In genomic region chr14:65415613-65416012, GRCh38 we compare ENCODE assay signal across 17 cellular contexts. TPM values are rescaled to one million over a fixed set of nuclear protein-coding genes. Genes with fewer than 3 reads are reported as not detected.
DNase-seq lines count a peak whose midpoint lies in the region; ATAC-seq and TF ChIP-seq lines count a peak whose summit lies in the region.
"Had no signal": no experiment of that assay in that cellular context is flagged by ENCODE, and none has a peak within 500 bp of the region (broad histone marks: within the 10 kb centered on the region; RNA-seq: fewer than 3 reads in every experiment).

No MANE protein-coding gene starts in this region.

- peaks cover 43% of the 10 kb centered on the region for H3K4me1 Mint-ChIP-seq in activated T-cell treated with anti-CD3 and anti-CD28 coated beads, Interleukin-2, amount 50 U/mL, for 72 hours (ENCODE audit: low read depth)

- no peak overlapping the region for H3K27ac ChIP-seq in DOHH2 (ENCODE audit: low read depth, low read length)
- H3K27ac ChIP-seq in Karpas-422 (ENCODE audit: low read length), result no peak overlapping the region
- no peak overlapping the region for H3K27ac ChIP-seq in SU-DHL-6 (ENCODE audit: low read depth, low read length)
- H3K27ac ChIP-seq in osteoblast (ENCODE audit: low read depth, low read length), result no peak overlapping the region
- H3K27ac ChIP-seq: esophagus squamous epithelium, gastroesophageal sphincter, thoracic aorta had no signal

- H3K36me3 Mint-ChIP-seq in activated T-cell treated with anti-CD3 and anti-CD28 coated beads, Interleukin-2, amount 50 U/mL, for 72 hours (ENCODE audit: insufficient read depth in 2 of 2), result no peaks in the 10 kb centered on the region

- no peak overlapping the region for H3K4me3 Mint-ChIP-seq in activated T-cell treated with anti-CD3 and anti-CD28 coated beads, Interleukin-2, amount 50 U/mL, for 72 hours
- H3K4me3 Mint-ChIP-seq: central memory CD8-positive, alpha-beta T cell; dendritic cell treated with granulocyte-macrophage colony-stimulating factor and Interleukin-4, amounts not matched to agents 40 ng/mL and 50 ng/mL, for 4 days had no signal

- peaks cover 10% of the 10 kb centered on the region for H3K36me3 ChIP-seq in DOHH2 (ENCODE audit: control insufficient read depth, low read length)
- H3K36me3 ChIP-seq in Karpas-422 (ENCODE audit: insufficient read depth, low read length), result no peaks in the 10 kb centered on the region
- H3K36me3 ChIP-seq in SU-DHL-6 (ENCODE audit: low read length), result no peaks in the 10 kb centered on the region; the same call in 1 of the 2 replicates
- no peaks in the 10 kb centered on the region for H3K36me3 ChIP-seq in osteoblast (ENCODE audit: insufficient read depth, low read length)
- H3K36me3 ChIP-seq: esophagus squamous epithelium, gastroesophageal sphincter, thoracic aorta had no signal

- H3K27me3 ChIP-seq in DOHH2 (ENCODE audit: control insufficient read depth, low read length), result no peaks in the 10 kb centered on the region
- no peaks in the 10 kb centered on the region for H3K27me3 ChIP-seq in Karpas-422 (ENCODE audit: low read length)
- H3K27me3 ChIP-seq in SU-DHL-6 (ENCODE audit: low read length), result no peaks in the 10 kb centered on the region
- H3K27me3 ChIP-seq in osteoblast (ENCODE audit: insufficient read depth, low read length), result no peaks in the 10 kb centered on the region
- H3K27me3 ChIP-seq: esophagus squamous epithelium, gastroesophageal sphincter had no signal

- DNase-seq in Karpas-422 (no peak), fibroblast of the aortic adventitia (ENCODE audit: low read depth) (no peak), osteoblast (ENCODE audit: insufficient read length, low spot score, missing footprints) (no peak), A172 (ENCODE audit: low spot score) (no peak), activated gamma-delta T cell treated with Interleukin-2 at 50 U/mL for 16 hours (no peak)
- no peak for DNase-seq in activated T-cell treated with anti-CD3 and anti-CD28 coated beads, Interleukin-2, amount 50 U/mL, for 72 hours
- DNase-seq: activated effector memory CD4-positive, alpha-beta T cell treated with anti-CD3 and anti-CD28 coated beads, Interleukin-2, amount 50 U/mL, for 16 hours; activated T-cell treated with anti-CD3 and anti-CD28 coated beads for 4 hours; esophagus squamous epithelium; NCI-H1930; stimulated activated naive CD4-positive, alpha-beta T cell treated with Interleukin-2 at 50 U/mL for 16 hours had no signal

- ATAC-seq in activated T-cell treated with anti-CD3 and anti-CD28 coated beads, Interleukin-2, amount 50 U/mL, for 72 hours (replicated peaks in 1 of 2), result no peak
- ATAC-seq: gastroesophageal sphincter had no signal

- H3K27ac Mint-ChIP-seq in activated T-cell treated with anti-CD3 and anti-CD28 coated beads, Interleukin-2, amount 50 U/mL, for 72 hours, result no peak overlapping the region
- H3K27ac Mint-ChIP-seq: dendritic cell treated with granulocyte-macrophage colony-stimulating factor and Interleukin-4, amounts not matched to agents 40 ng/mL and 50 ng/mL, for 4 days had no signal

- H3K9me3 ChIP-seq in DOHH2 (ENCODE audit: control insufficient read depth, insufficient read depth, low read length) (no peaks in the 10 kb centered on the region), Karpas-422 (ENCODE audit: low read length) (no peaks in the 10 kb centered on the region), SU-DHL-6 (ENCODE audit: insufficient read depth, low read length) (no peaks in the 10 kb centered on the region), osteoblast (ENCODE audit: low read depth, low read length) (no peaks in the 10 kb centered on the region)
- H3K9me3 ChIP-seq: esophagus squamous epithelium, gastroesophageal sphincter, thoracic aorta had no signal

- no peak overlapping the region for H3K9ac ChIP-seq in Karpas-422 (ENCODE audit: low read length)
- no peak overlapping the region for H3K9ac ChIP-seq in SU-DHL-6 (ENCODE audit: low read length)

- no peak overlapping the region for H3K4me3 ChIP-seq in DOHH2 (ENCODE audit: low read length)
- H3K4me3 ChIP-seq in Karpas-422 (ENCODE audit: low read length), result no peak overlapping the region
- no peak overlapping the region for H3K4me3 ChIP-seq in SU-DHL-6 (ENCODE audit: insufficient read depth, low read length, poor library complexity, severe bottlenecking)
- peak overlapping the region; percentile 53 for H3K4me3 ChIP-seq in fibroblast of the aortic adventitia (ENCODE audit: low read depth, low read length)
- H3K4me3 ChIP-seq in osteoblast (ENCODE audit: insufficient read depth, low read length), result no peak overlapping the region
- H3K4me3 ChIP-seq: esophagus squamous epithelium, gastroesophageal sphincter, thoracic aorta had no signal

- H3K9me2 ChIP-seq in DOHH2 (replicated peaks; ENCODE audit: control insufficient read depth, low read length) (no peaks in the 10 kb centered on the region), Karpas-422 (replicated peaks; ENCODE audit: insufficient read depth, low read length) (no peaks in the 10 kb centered on the region), SU-DHL-6 (replicated peaks; ENCODE audit: insufficient read depth, low read length) (no peaks in the 10 kb centered on the region)

- peaks cover 93% of the 10 kb centered on the region for H3K79me2 ChIP-seq in DOHH2 (ENCODE audit: control insufficient read depth, low read length)
- peaks cover 72% of the 10 kb centered on the region for H3K79me2 ChIP-seq in Karpas-422 (ENCODE audit: low read length)
- peaks cover 77% of the 10 kb centered on the region for H3K79me2 ChIP-seq in SU-DHL-6 (ENCODE audit: insufficient read depth, low read length)
- H3K79me2 ChIP-seq in osteoblast (ENCODE audit: insufficient read depth, low read length), result peaks cover 64% of the 10 kb centered on the region

- TF ChIP-seq CTCF in DOHH2 (IDR thresholded peaks at IDR 0.05; ENCODE audit: low read depth, low read length, poor library complexity, severe bottlenecking) (no peak), SU-DHL-6 (IDR thresholded peaks at IDR 0.05; ENCODE audit: insufficient read depth, low read length, poor library complexity, severe bottlenecking) (no peak), fibroblast of the aortic adventitia (IDR thresholded peaks at IDR 0.05; ENCODE audit: insufficient read depth, low read length) (no peak), osteoblast (IDR thresholded peaks at IDR 0.05; ENCODE audit: extremely low read depth, low read depth, low read length) (no peak)

- H3K4me1 ChIP-seq in DOHH2 (ENCODE audit: control insufficient read depth, low read length) (peaks cover 24% of the 10 kb centered on the region), Karpas-422 (ENCODE audit: low read length) (peaks cover 46% of the 10 kb centered on the region), osteoblast (ENCODE audit: insufficient read depth, low read length) (peaks cover 13% of the 10 kb centered on the region)

- no peaks in the 10 kb centered on the region for H4K20me1 ChIP-seq in DOHH2 (ENCODE audit: control insufficient read depth, insufficient read depth, low read depth, low read length)
- H4K20me1 ChIP-seq in Karpas-422 (ENCODE audit: insufficient read depth, low read depth, low read length), result peaks cover 5% of the 10 kb centered on the region; the same call in 1 of the 2 replicates
- peaks cover 23% of the 10 kb centered on the region for H4K20me1 ChIP-seq in SU-DHL-6 (ENCODE audit: low read depth, low read length)
- H4K20me1 ChIP-seq in osteoblast (ENCODE audit: insufficient read depth, low read length), result peaks cover 9% of the 10 kb centered on the region

- no peaks in the 10 kb centered on the region for H3K27me3 Mint-ChIP-seq in activated T-cell treated with anti-CD3 and anti-CD28 coated beads, Interleukin-2, amount 50 U/mL, for 72 hours (ENCODE audit: low read depth)
- H3K27me3 Mint-ChIP-seq: central memory CD8-positive, alpha-beta T cell had no signal

- H3K4me2 ChIP-seq in DOHH2 (ENCODE audit: low read length), result peak overlapping the region; percentile 93; the same call in 1 of the 2 replicates
- H3K4me2 ChIP-seq in Karpas-422 (ENCODE audit: low read depth, low read length, poor library complexity, severe bottlenecking), result peak overlapping the region; percentile 80
- peak overlapping the region; percentile 69 for H3K4me2 ChIP-seq in SU-DHL-6 (ENCODE audit: low read depth, low read length, poor library complexity, severe bottlenecking)
- no peak overlapping the region for H3K4me2 ChIP-seq in osteoblast (ENCODE audit: insufficient read depth, low read length)

- H2AFZ ChIP-seq in Karpas-422 (ENCODE audit: low read length) (no peak overlapping the region), SU-DHL-6 (ENCODE audit: low read depth, low read length, severe bottlenecking) (no peak overlapping the region), osteoblast (ENCODE audit: low read length) (no peak overlapping the region)

- H3K9me3 Mint-ChIP-seq in activated T-cell treated with anti-CD3 and anti-CD28 coated beads, Interleukin-2, amount 50 U/mL, for 72 hours, result no peaks in the 10 kb centered on the region
- H3K9me3 Mint-ChIP-seq: central memory CD8-positive, alpha-beta T cell; dendritic cell treated with granulocyte-macrophage colony-stimulating factor and Interleukin-4, amounts not matched to agents 40 ng/mL and 50 ng/mL, for 4 days had no signal

- peaks cover 10% of the 10 kb centered on the region; the same call in 1 of the 2 replicates for H3F3A ChIP-seq in DOHH2 (ENCODE audit: control insufficient read depth, insufficient read depth)
- H3F3A ChIP-seq in SU-DHL-6 (ENCODE audit: insufficient read depth), result peaks cover 17% of the 10 kb centered on the region

RNA-seq across cellular contexts. Expression of gene FUT8, which starts 3.1 kb away (rescaled TPM):
- total RNA-seq in Karpas-422 (2014; rRNA removed; shearing (Covaris generic); ENCODE audit: low replicate concordance), result 31.7 and 33.0 TPM in 2 replicates
- total RNA-seq in fibroblast of the aortic adventitia (ENCODE audit: low replicate concordance), result 119 and 165 TPM in 2 replicates
- total RNA-seq in osteoblast, result 124 and 133 TPM in 2 replicates
- 26.7 and 27.6 TPM in 2 replicates for total RNA-seq in A172 (2014; rRNA removed; shearing (Covaris generic))
- total RNA-seq in activated T-cell treated with anti-CD3 and anti-CD28 coated beads, Interleukin-2, amount 50 U/mL, for 72 hours, result 10 to 100 TPM; 49.6 to 59.8 TPM
